Comparison of ENCODE assay signal across 19 cellular contexts in genomic region chr5:160628295-160629006, GRCh38.
"Had no signal": no experiment of that assay in that cellular context is flagged by ENCODE, and none has a peak within 500 bp of the region (broad histone marks: within the 10 kb centered on the region; RNA-seq: fewer than 3 reads in every experiment).

No MANE protein-coding gene starts in this region.

- H3K27ac ChIP-seq: body of pancreas, heart left ventricle, left ventricle myocardium inferior, psoas muscle had no signal

- H3K36me3 ChIP-seq: heart left ventricle, left ventricle myocardium inferior had no signal

- H3K4me1 Mint-ChIP-seq: stimulated activated naive CD8-positive, alpha-beta T cell treated with anti-CD3 and anti-CD28 coated beads, Interleukin-15, amount 100 ng/mL, for 72 hours had no signal

- H3K9me3 Mint-ChIP-seq: activated CD8-positive, alpha-beta T cell treated with anti-CD3 and anti-CD28 coated beads for 36 hours; activated naive CD4-positive, alpha-beta T cell treated with anti-CD3 and anti-CD28 coated beads, Interleukin-2, amount 50 U/mL, for 72 hours; stimulated activated naive CD8-positive, alpha-beta T cell treated with anti-CD3 and anti-CD28 coated beads, Interleukin-15, amount 100 ng/mL, for 72 hours had no signal

- H3K27me3 ChIP-seq: body of pancreas had no signal

- H3K36me3 Mint-ChIP-seq: activated naive CD4-positive, alpha-beta T cell treated with anti-CD3 and anti-CD28 coated beads, Interleukin-2, amount 50 U/mL, for 72 hours; WTC11 had no signal

- H3K4me3 ChIP-seq: body of pancreas, heart left ventricle, left ventricle myocardium inferior, psoas muscle had no signal

- H3K27ac Mint-ChIP-seq: activated CD8-positive, alpha-beta T cell treated with anti-CD3 and anti-CD28 coated beads for 36 hours; activated naive CD4-positive, alpha-beta T cell treated with anti-CD3 and anti-CD28 coated beads, Interleukin-2, amount 50 U/mL, for 72 hours; WTC11 had no signal

- H3K9me3 ChIP-seq: body of pancreas, heart left ventricle, left ventricle myocardium inferior, psoas muscle had no signal

- DNase-seq: activated CD4-positive, alpha-beta T cell treated with anti-CD3 and anti-CD28 coated beads for 48 hours; activated CD8-positive, alpha-beta T cell treated with anti-CD3 and anti-CD28 coated beads for 36 hours; activated gamma-delta T cell; activated T-cell treated with anti-CD3 and anti-CD28 coated beads, Interleukin-2, amount 50 U/mL, for 48 hours; amniotic stem cell; body of pancreas; central memory CD4-positive, alpha-beta T cell; effector memory CD4-positive, alpha-beta T cell; foreskin melanocyte; heart left ventricle; left ventricle myocardium inferior; mesenchymal stem cell; psoas muscle; stimulated activated naive CD8-positive, alpha-beta T cell treated with anti-CD3 and anti-CD28 coated beads, Interleukin-15, amount 100 ng/mL, for 72 hours; T-helper 2 cell had no signal

- ATAC-seq: activated CD8-positive, alpha-beta T cell treated with anti-CD3 and anti-CD28 coated beads for 36 hours; activated naive CD4-positive, alpha-beta T cell treated with anti-CD3 and anti-CD28 coated beads, Interleukin-2, amount 50 U/mL, for 72 hours; body of pancreas; heart left ventricle; psoas muscle; sciatic nerve; stimulated activated naive CD8-positive, alpha-beta T cell treated with anti-CD3 and anti-CD28 coated beads, Interleukin-15, amount 100 ng/mL, for 72 hours; WTC11 had no signal

- H3K4me3 Mint-ChIP-seq: activated CD8-positive, alpha-beta T cell treated with anti-CD3 and anti-CD28 coated beads for 36 hours; nephron; stimulated activated naive CD8-positive, alpha-beta T cell treated with anti-CD3 and anti-CD28 coated beads, Interleukin-15, amount 100 ng/mL, for 72 hours; WTC11 had no signal
